8 cellular contexts compared by ENCODE assay signal in genomic region chr4:75490155-75490554, GRCh38. TPM values are rescaled to one million over a fixed set of nuclear protein-coding genes. Genes with fewer than 3 reads are reported as not detected.
DNase-seq lines count a peak whose midpoint lies in the region; TF ChIP-seq lines count a peak whose summit lies in the region.

No MANE protein-coding gene starts in this region.

- no peak overlapping the region for H2AK5ac ChIP-seq in mesendoderm (ENCODE audit: low read length)

- H3K79me2 ChIP-seq in mesendoderm (ENCODE audit: control insufficient read depth, insufficient read depth, low read length), result no peaks in the 10 kb centered on the region

- no peak overlapping the region for H3K9ac ChIP-seq in mesendoderm (ENCODE audit: low read length)

- H3K4me2 ChIP-seq in mesendoderm (ENCODE audit: low read length), result no peak overlapping the region

- H2BK120ac ChIP-seq in mesendoderm (ENCODE audit: low read depth, low read length), result no peak overlapping the region

- H4K8ac ChIP-seq in mesendoderm (ENCODE audit: low read depth, low read length), result no peak overlapping the region

- H3K4me3 ChIP-seq in cardiac fibroblast (replicated peaks in 1 of 2; ENCODE audit: low read depth in 2 of 2, low read length in 2 of 2), result no peak overlapping the region
- no peak overlapping the region for H3K4me3 ChIP-seq in mesendoderm (ENCODE audit: low read length)

- H3K27me3 ChIP-seq in mesendoderm (ENCODE audit: insufficient read depth, low read length, poor library complexity), result no peaks in the 10 kb centered on the region

- H4K5ac ChIP-seq in mesendoderm (ENCODE audit: low read length), result no peak overlapping the region

- no peaks in the 10 kb centered on the region for H3K4me1 ChIP-seq in mesendoderm (ENCODE audit: control insufficient read depth, low read depth, low read length)

- no peak overlapping the region for H2BK5ac ChIP-seq in mesendoderm (ENCODE audit: low read length)

- peak; percentile 4 for TF ChIP-seq CTCF in cardiac fibroblast (IDR thresholded peaks at IDR 0.05; ENCODE audit: low read depth, low read length)

- H2BK15ac ChIP-seq in mesendoderm (replicated peaks; ENCODE audit: low read depth), result no peak overlapping the region

- no CpG with 5 or more reads among the region's 2 CpGs for WGBS in mesendoderm (ENCODE audit: extremely low coverage, insufficient coverage, low lambda C conversion rate)

- in situ Hi-C loops in KBM-7 (cut with MboI; ENCODE audit: low pct_unique_long_range_greater_than_20kb, low sequenced_read_pairs), result no loop called here

- no peaks in the 10 kb centered on the region for H3K36me3 ChIP-seq in mesendoderm (ENCODE audit: control insufficient read depth, insufficient read depth, low read length)

- no peaks in the 10 kb centered on the region for H3K79me1 ChIP-seq in mesendoderm (ENCODE audit: low read length)

- DNase-seq in ELR (ENCODE audit: low read depth) (peak; percentile 55), NAMALWA (ENCODE audit: low spot score) (peak; percentile 15), cardiac fibroblast (ENCODE audit: low read depth in 2 of 2) (peak; percentile 57 to 62), mesendoderm (peak; percentile 10), NCI-H510A (lab: John Stamatoyannopoulos, UW) (no peak), NCI-H187 (lab: John Stamatoyannopoulos, UW) (no peak), KBM-7 (no peak)
- DNase-seq in activated CD4-positive, alpha-beta T cell treated with anti-CD3 and anti-CD28 coated beads for 48 hours, result no peak

- H3K27ac ChIP-seq in mesendoderm (ENCODE audit: low read depth, low read length), result no peak overlapping the region

- H3K56ac ChIP-seq in mesendoderm (ENCODE audit: low read length), result no peak overlapping the region

- no peak overlapping the region for H3K23ac ChIP-seq in mesendoderm (ENCODE audit: low read length)

- H3K18ac ChIP-seq in mesendoderm (ENCODE audit: low read length), result no peak overlapping the region

- no peak overlapping the region for H3K4ac ChIP-seq in mesendoderm (ENCODE audit: low read depth, low read length)

RNA-seq across cellular contexts. Expression of gene RCHY1, which starts 24.0 kb away (rescaled TPM):
- 60.1 TPM for polyA plus RNA-seq in mesendoderm (2013, experiment 1 of 2)
- 60.4 TPM for polyA plus RNA-seq in mesendoderm (2013, experiment 2 of 2)

RNA-seq across cellular contexts. Expression of gene THAP6, which starts 24.1 kb away (rescaled TPM):
- polyA plus RNA-seq in mesendoderm (2013, experiment 1 of 2), result 5.4 TPM
- polyA plus RNA-seq in mesendoderm (2013, experiment 2 of 2), result 5.1 TPM

Comparison
In these comparisons a context has a peak if more than half of its experiments do, and no peak if none do; other contexts are left out.
1. DNase-seq: peak in ELR (single experiment), NAMALWA (single experiment), cardiac fibroblast (2 of 2) and mesendoderm (single experiment); none in activated CD4-positive, alpha-beta T cell treated with anti-CD3 and anti-CD28 coated beads for 48 hours (single experiment), NCI-H510A (single experiment), NCI-H187 (0 of 2) and KBM-7 (single experiment).